ENCODE assay signal across 32 cellular contexts in genomic region chr11:46874586-46874985, GRCh38. TPM values are rescaled to one million over a fixed set of nuclear protein-coding genes. Genes with fewer than 3 reads are reported as not detected.
"Had no signal": no experiment of that assay in that cellular context is flagged by ENCODE, and none has a peak within 500 bp of the region (broad histone marks: within the 10 kb centered on the region; RNA-seq: fewer than 3 reads in every experiment).

No MANE protein-coding gene starts in this region.

- H3K9me3 ChIP-seq: esophagus muscularis mucosa, gastrocnemius medialis had no signal

- H3K27me3 ChIP-seq: brain microvascular endothelial cell, dorsolateral prefrontal cortex, esophagus muscularis mucosa, foreskin keratinocyte, gastrocnemius medialis had no signal

- H3K9me3 Mint-ChIP-seq: activated B cell treated with CpG ODN at 0.5 μM for 24 hours; activated CD8-positive, alpha-beta T cell treated with anti-CD3 and anti-CD28 coated beads for 36 hours; activated T-cell treated with anti-CD3 and anti-CD28 coated beads, Interleukin-2, amount 50 U/mL, for 4 hours; activated T-helper 17 cell treated with anti-CD3 and anti-CD28 coated beads, Interleukin-2, amount 50 U/mL, for 72 hours; central memory CD8-positive, alpha-beta T cell; dendritic cell treated with granulocyte-macrophage colony-stimulating factor and Interleukin-4, amounts not matched to agents 40 ng/mL and 50 ng/mL, for 4 days; endodermal cell; T-helper 2 cell treated with Interferon-gamma antibody and Interleukin-4, amounts not matched to agents 5 μg/mL and 100 μg/mL, for 36 hours had no signal

- ATAC-seq: activated CD4-positive, CD25-positive, alpha-beta regulatory T cell treated with anti-CD3 and anti-CD28 coated beads, Interleukin-2, amount 50 U/mL, for 24 hours; activated CD8-positive, alpha-beta T cell treated with anti-CD3 and anti-CD28 coated beads for 36 hours; activated T-cell treated with anti-CD3 and anti-CD28 coated beads, Interleukin-2, amount 50 U/mL, for 4 hours; foreskin keratinocyte; gastrocnemius medialis; T-helper 17 cell had no signal

- H3K4me3 Mint-ChIP-seq: activated B cell treated with CpG ODN at 0.5 μM for 24 hours; activated CD8-positive, alpha-beta T cell treated with anti-CD3 and anti-CD28 coated beads for 36 hours; activated naive CD8-positive, alpha-beta T cell; activated T-cell treated with anti-CD3 and anti-CD28 coated beads, Interleukin-2, amount 50 U/mL, for 4 hours; activated T-helper 17 cell treated with anti-CD3 and anti-CD28 coated beads, Interleukin-2, amount 50 U/mL, for 72 hours; central memory CD8-positive, alpha-beta T cell; dendritic cell treated with granulocyte-macrophage colony-stimulating factor and Interleukin-4, amounts not matched to agents 40 ng/mL and 50 ng/mL, for 4 days; endodermal cell; T-helper 17 cell; T-helper 2 cell treated with Interferon-gamma antibody and Interleukin-4, amounts not matched to agents 5 μg/mL and 100 μg/mL, for 36 hours had no signal

- H3K4me1 Mint-ChIP-seq: activated B cell treated with CpG ODN at 0.5 μM for 24 hours; activated T-helper 17 cell treated with anti-CD3 and anti-CD28 coated beads, Interleukin-2, amount 50 U/mL, for 72 hours; central memory CD8-positive, alpha-beta T cell; endodermal cell; T-helper 17 cell had no signal

- H3K4me1 ChIP-seq: esophagus muscularis mucosa, foreskin keratinocyte, gastrocnemius medialis had no signal

- H3K36me3 ChIP-seq: brain microvascular endothelial cell had no signal

- H3K27ac ChIP-seq: brain microvascular endothelial cell, coronary artery, esophagus muscularis mucosa, foreskin keratinocyte, gastrocnemius medialis, WERI-Rb-1 had no signal

- DNase-seq: activated B cell treated with CpG ODN at 0.5 μM for 24 hours; activated CD4-positive, alpha-beta T cell treated with anti-CD3 and anti-CD28 coated beads for 48 hours; activated CD4-positive, alpha-beta T cell treated with anti-CD3 and anti-CD28 coated beads, Interleukin-2, amount 50 U/mL, for 1 hour; activated CD4-positive, alpha-beta T cell treated with anti-CD3 and anti-CD28 coated beads, Interleukin-2, amount 50 U/mL, for 48 hours; activated CD8-positive, alpha-beta memory T cell treated with anti-CD3 and anti-CD28 coated beads for 24 hours; activated CD8-positive, alpha-beta T cell treated with anti-CD3 and anti-CD28 coated beads for 36 hours; activated effector memory CD4-positive, alpha-beta T cell treated with Interleukin-2 at 50 U/mL for 16 hours; activated gamma-delta T cell treated with Interleukin-2 at 50 U/mL for 16 hours; activated naive CD4-positive, alpha-beta T cell treated with anti-CD3 and anti-CD28 coated beads, Interleukin-2, amount 50 U/mL, for 16 hours; activated naive CD4-positive, alpha-beta T cell treated with Interleukin-2 at 50 U/mL for 16 hours; activated T-cell treated with anti-CD3 and anti-CD28 coated beads, Interleukin-2, amount 50 U/mL, for 4 hours; amniotic stem cell; anterior cingulate cortex; brain microvascular endothelial cell; effector memory CD4-positive, alpha-beta T cell; endodermal cell; erythroblast; foreskin keratinocyte; gastrocnemius medialis; T-helper 1 cell; T-helper 17 cell; T1000; WERI-Rb-1 had no signal

- H3K36me3 Mint-ChIP-seq: activated naive CD8-positive, alpha-beta T cell had no signal

- H3K4me3 ChIP-seq: coronary artery, dorsolateral prefrontal cortex, esophagus muscularis mucosa, gastrocnemius medialis had no signal

- H3K27ac Mint-ChIP-seq: activated B cell treated with CpG ODN at 0.5 μM for 24 hours; activated CD8-positive, alpha-beta T cell treated with anti-CD3 and anti-CD28 coated beads for 36 hours; activated naive CD8-positive, alpha-beta T cell; activated T-helper 17 cell treated with anti-CD3 and anti-CD28 coated beads, Interleukin-2, amount 50 U/mL, for 72 hours; dendritic cell treated with granulocyte-macrophage colony-stimulating factor and Interleukin-4, amounts not matched to agents 40 ng/mL and 50 ng/mL, for 4 days; endodermal cell; T-helper 17 cell; T-helper 2 cell treated with Interferon-gamma antibody and Interleukin-4, amounts not matched to agents 5 μg/mL and 100 μg/mL, for 36 hours had no signal

RNA-seq across cellular contexts. Expression of gene LRP4, which starts 43.8 kb away (rescaled TPM):
- total RNA-seq: T-helper 17 cell had no signal
